Comparison of ENCODE assay signal across 1 cellular context in the genomic region with DNA sequence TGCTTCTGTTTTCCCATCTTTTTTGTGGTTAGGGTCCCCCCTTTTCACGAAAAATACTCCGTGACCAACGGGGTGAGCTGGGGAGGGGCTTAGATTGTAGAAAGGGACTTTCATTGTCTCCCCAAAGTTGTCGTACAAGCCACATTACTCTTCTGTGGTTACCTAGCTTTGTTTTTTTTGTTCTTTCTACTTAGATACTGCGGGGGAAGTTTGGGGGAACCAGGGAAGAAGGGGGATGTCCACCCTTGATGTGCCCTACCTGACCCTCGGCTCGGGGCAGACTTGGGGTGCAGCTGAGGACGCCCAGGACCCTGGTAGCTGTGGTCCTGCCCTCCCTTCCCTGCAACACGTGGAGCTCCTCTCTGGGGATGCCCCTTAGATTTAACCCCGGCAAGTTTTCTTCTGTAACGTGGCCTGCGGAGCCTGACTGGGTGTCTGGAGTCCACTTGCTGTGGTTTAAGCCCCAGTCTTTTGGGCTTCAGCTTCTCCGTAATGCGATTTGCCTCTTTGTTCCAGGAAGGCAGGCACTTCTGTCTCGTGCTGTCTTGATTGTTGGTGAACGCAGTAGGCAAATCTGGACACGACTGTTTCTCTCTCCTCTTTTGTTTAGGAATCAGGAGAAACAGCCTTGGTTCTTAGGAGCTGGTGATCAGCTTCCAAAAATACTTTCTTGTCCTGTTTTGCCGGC.
A peak's percentile ranks its signal among the peaks of the same experiment; 100 is the strongest.
TF ChIP-seq lines count a peak whose summit lies in the region.

No MANE protein-coding gene starts in this region.

TF ChIP-seq in neural cell, 6 proteins besides CTCF, POLR2A, EP300 and RAD21:
- no peak for TF ChIP-seq REST (IDR thresholded peaks at IDR 0.05; ENCODE audit: borderline replicate concordance)
- TF ChIP-seq MXI1 (conservative IDR thresholded peaks at IDR 0.05; ENCODE audit: poor library complexity, severe bottlenecking): peak; percentile 43
